22 cellular contexts compared by ENCODE assay signal in genomic region chr7:44280636-44280992, GRCh38. TPM values are rescaled to one million over a fixed set of nuclear protein-coding genes. Genes with fewer than 3 reads are reported as not detected.
DNase-seq lines count a peak whose midpoint lies in the region; ATAC-seq and TF ChIP-seq lines count a peak whose summit lies in the region.
"Had no signal": no experiment of that assay in that cellular context is flagged by ENCODE, and none has a peak within 500 bp of the region (broad histone marks: within the 10 kb centered on the region; RNA-seq: fewer than 3 reads in every experiment).

No MANE protein-coding gene starts in this region.

- POLR2A ChIA-PET in RWPE1 (lab: Yijun Ruan, JAX; ENCODE audit: low non-redundant PET): no interaction called here

- peaks cover 69 to 75% of the 10 kb centered on the region in 2 donors for H3K4me1 ChIP-seq in gastrocnemius medialis
- H3K4me1 ChIP-seq in esophagus squamous epithelium: no peaks in the 10 kb centered on the region

- H3K27ac ChIP-seq in RWPE1 (peak overlapping the region; percentile 4; the same call in 1 of the 2 replicates), gastrocnemius medialis (peak overlapping the region; percentile 91 to 94 (median 92)), esophagus squamous epithelium (no peak overlapping the region)
- H3K27ac ChIP-seq: GM23248, ovary had no signal

- H3K4me3 ChIP-seq in gastrocnemius medialis (no peak overlapping the region), esophagus squamous epithelium (no peak overlapping the region)
- H3K4me3 ChIP-seq: GM23248, ovary had no signal

- no peak for TF ChIP-seq POLR2A in gastrocnemius medialis (IDR thresholded peaks at IDR 0.05)
- TF ChIP-seq POLR2A in esophagus squamous epithelium (IDR thresholded peaks at IDR 0.05): no peak

- peak; percentile 1 for DNase-seq in activated CD4-positive, alpha-beta T cell treated with anti-CD3 and anti-CD28 coated beads for 48 hours
- DNase-seq in activated CD4-positive, alpha-beta T cell treated with anti-CD3 and anti-CD28 coated beads, Interleukin-2, amount 10 ng/mL, durations not matched to agents 24 days and 14 days: no peak
- DNase-seq in RWPE1 (ENCODE audit: low spot score) (no peak), head of caudate nucleus (peak in 38 of 42 donors; percentile 12 to 83 (median 54)), gastrocnemius medialis (peak; percentile 14 to 41), GM19238 (ENCODE audit: insufficient read length, low spot score) (no peak), esophagus squamous epithelium (lab: John Stamatoyannopoulos, UW) (no peak), iPS-NIHi7 (ENCODE audit: extremely low spot score) (no peak)
- DNase-seq: activated CD8-positive, alpha-beta T cell treated with anti-CD3 and anti-CD28 coated beads, Interleukin-2, amount 10 ng/mL, durations not matched to agents 7 days and 5 days; amniotic stem cell; CD4-positive, alpha-beta memory T cell; DMS153; GM23248; midbrain; NCI-H1417; NCI-H2081 had no signal

- H3K36me3 ChIP-seq in gastrocnemius medialis (no peaks in the 10 kb centered on the region), esophagus squamous epithelium (no peaks in the 10 kb centered on the region)
- H3K36me3 ChIP-seq: ovary had no signal

- no peaks in the 10 kb centered on the region for H3K36me3 Mint-ChIP-seq in activated CD4-positive, alpha-beta T cell treated with anti-CD3 and anti-CD28 coated beads, Interleukin-2, amount 10 ng/mL, durations not matched to agents 24 days and 14 days (ENCODE audit: low read depth)
- H3K36me3 Mint-ChIP-seq: CD4-positive, alpha-beta memory T cell; naive thymus-derived CD8-positive, alpha-beta T cell had no signal

- H3K9me3 Mint-ChIP-seq in activated CD4-positive, alpha-beta T cell treated with anti-CD3 and anti-CD28 coated beads, Interleukin-2, amount 10 ng/mL, durations not matched to agents 24 days and 14 days: no peaks in the 10 kb centered on the region
- H3K9me3 Mint-ChIP-seq: CD4-positive, alpha-beta memory T cell; dendritic cell treated with granulocyte-macrophage colony-stimulating factor and Interleukin-4, amounts not matched to agents 40 ng/mL and 50 ng/mL, for 4 days; naive thymus-derived CD8-positive, alpha-beta T cell had no signal

- WGBS in esophagus squamous epithelium, 2 donors: 70 to 71% methylated on average over 8 of the region's 8 CpGs

- H3K4me3 Mint-ChIP-seq in activated CD4-positive, alpha-beta T cell treated with anti-CD3 and anti-CD28 coated beads, Interleukin-2, amount 10 ng/mL, durations not matched to agents 24 days and 14 days: no peak overlapping the region
- H3K4me3 Mint-ChIP-seq: activated CD8-positive, alpha-beta T cell treated with anti-CD3 and anti-CD28 coated beads, Interleukin-2, amount 10 ng/mL, durations not matched to agents 7 days and 5 days; CD4-positive, alpha-beta memory T cell; dendritic cell treated with granulocyte-macrophage colony-stimulating factor and Interleukin-4, amounts not matched to agents 40 ng/mL and 50 ng/mL, for 4 days; naive thymus-derived CD8-positive, alpha-beta T cell had no signal

- peaks cover under 1% of the 10 kb centered on the region for H3K27me3 Mint-ChIP-seq in activated CD4-positive, alpha-beta T cell treated with anti-CD3 and anti-CD28 coated beads, Interleukin-2, amount 10 ng/mL, durations not matched to agents 24 days and 14 days
- H3K27me3 Mint-ChIP-seq: CD4-positive, alpha-beta memory T cell; naive thymus-derived CD8-positive, alpha-beta T cell had no signal

- in situ Hi-C loops in gastrocnemius medialis (cut with MboI; ENCODE audit: low sequenced_read_pairs in 4 of 4): no loop called here

- H3K27ac Mint-ChIP-seq in activated CD4-positive, alpha-beta T cell treated with anti-CD3 and anti-CD28 coated beads, Interleukin-2, amount 10 ng/mL, durations not matched to agents 24 days and 14 days: no peak overlapping the region
- H3K27ac Mint-ChIP-seq: activated CD8-positive, alpha-beta T cell treated with anti-CD3 and anti-CD28 coated beads, Interleukin-2, amount 10 ng/mL, durations not matched to agents 7 days and 5 days; CD4-positive, alpha-beta memory T cell; dendritic cell treated with granulocyte-macrophage colony-stimulating factor and Interleukin-4, amounts not matched to agents 40 ng/mL and 50 ng/mL, for 4 days had no signal

- H3K27me3 ChIP-seq in gastrocnemius medialis: no peaks in the 10 kb centered on the region
- H3K27me3 ChIP-seq in esophagus squamous epithelium: peaks cover 0 to 15% (median 0%) of the 10 kb centered on the region in 4 donors
- H3K27me3 ChIP-seq: ovary had no signal

- H3K9me3 ChIP-seq in gastrocnemius medialis (no peaks in the 10 kb centered on the region), esophagus squamous epithelium (no peaks in the 10 kb centered on the region)
- H3K9me3 ChIP-seq: ovary had no signal

- ATAC-seq in gastrocnemius medialis: peak; percentile 8 to 15
- ATAC-seq: activated CD8-positive, alpha-beta T cell treated with anti-CD3 and anti-CD28 coated beads, Interleukin-2, amount 10 ng/mL, durations not matched to agents 7 days and 5 days; left colon; naive thymus-derived CD8-positive, alpha-beta T cell; sciatic nerve had no signal

- no peaks in the 10 kb centered on the region for H3K4me1 Mint-ChIP-seq in activated CD4-positive, alpha-beta T cell treated with anti-CD3 and anti-CD28 coated beads, Interleukin-2, amount 10 ng/mL, durations not matched to agents 24 days and 14 days
- H3K4me1 Mint-ChIP-seq: CD4-positive, alpha-beta memory T cell; naive thymus-derived CD8-positive, alpha-beta T cell had no signal

- TF ChIP-seq CTCF in RWPE1 (conservative IDR thresholded peaks at IDR 0.05; ENCODE audit: low read depth) (no peak), gastrocnemius medialis (IDR thresholded peaks at IDR 0.05 in 4 of 5, conservative IDR thresholded peaks at IDR 0.05 in 1 of 5) (no peak), esophagus squamous epithelium (IDR thresholded peaks at IDR 0.05) (no peak)

- intact Hi-C loops in activated CD4-positive, alpha-beta T cell treated with anti-CD3 and anti-CD28 coated beads, Interleukin-2, amount 10 ng/mL, durations not matched to agents 24 days and 14 days (cut with micrococcal nuclease): no loop called here
- intact Hi-C loops in head of caudate nucleus (cut with DNase I) (no loop called here), gastrocnemius medialis (cut with DNase I; ENCODE audit: low total_unique reads) (no loop called here), esophagus squamous epithelium (cut with DNase I) (no loop called here)

- CTCF ChIA-PET in RWPE1 (lab: Yijun Ruan, JAX): interaction anchor here (0.7 kb wide), 1 partner anchor 21 kb away, joined by 4 read pairs; no protein-coding TSS in a partner anchor

RNA-seq across cellular contexts. Expression of gene CAMK2B, which starts 44.8 kb away (rescaled TPM):
- 1.3 and 1.6 TPM in 2 replicates for total RNA-seq in activated CD4-positive, alpha-beta T cell treated with anti-CD3 and anti-CD28 coated beads, Interleukin-2, amount 10 ng/mL, durations not matched to agents 24 days and 14 days
- total RNA-seq in gastrocnemius medialis (10 to 100 TPM; 35.3 to 64.8 (median 46.0) TPM), esophagus squamous epithelium (under 1 TPM; 0.26 to 0.95 (median 0.69) TPM)
- total RNA-seq: activated CD8-positive, alpha-beta T cell treated with anti-CD3 and anti-CD28 coated beads, Interleukin-2, amount 10 ng/mL, durations not matched to agents 7 days and 5 days; bronchial epithelial cell; CD4-positive, alpha-beta memory T cell; naive thymus-derived CD8-positive, alpha-beta T cell had no signal

Comparison
In these comparisons a context has a peak if more than half of its experiments do, and no peak if none do; other contexts are left out.
1. DNase-seq: peak in activated CD4-positive, alpha-beta T cell treated with anti-CD3 and anti-CD28 coated beads for 48 hours (single experiment), head of caudate nucleus (38 of 42) and gastrocnemius medialis (2 of 2); none in activated CD4-positive, alpha-beta T cell treated with anti-CD3 and anti-CD28 coated beads, Interleukin-2, amount 10 ng/mL, durations not matched to agents 24 days and 14 days (single experiment), RWPE1 (single experiment), GM19238 (single experiment), esophagus squamous epithelium (single experiment) and iPS-NIHi7 (single experiment).
2. H3K27ac ChIP-seq: peak in RWPE1 (single experiment) and gastrocnemius medialis (4 of 4); none in esophagus squamous epithelium (0 of 4).
3. RNA of gene CAMK2B, which starts 44.8 kb away (total RNA-seq): 35.3 to 64.8 TPM in gastrocnemius medialis; 1.3 to 1.6 TPM in activated CD4-positive, alpha-beta T cell treated with anti-CD3 and anti-CD28 coated beads, Interleukin-2, amount 10 ng/mL, durations not matched to agents 24 days and 14 days and 0.26 to 0.95 TPM in esophagus squamous epithelium; every median in the first group is over 10 times any median in the second.